ENCODE assay signal across 17 cellular contexts in the genomic region with DNA sequence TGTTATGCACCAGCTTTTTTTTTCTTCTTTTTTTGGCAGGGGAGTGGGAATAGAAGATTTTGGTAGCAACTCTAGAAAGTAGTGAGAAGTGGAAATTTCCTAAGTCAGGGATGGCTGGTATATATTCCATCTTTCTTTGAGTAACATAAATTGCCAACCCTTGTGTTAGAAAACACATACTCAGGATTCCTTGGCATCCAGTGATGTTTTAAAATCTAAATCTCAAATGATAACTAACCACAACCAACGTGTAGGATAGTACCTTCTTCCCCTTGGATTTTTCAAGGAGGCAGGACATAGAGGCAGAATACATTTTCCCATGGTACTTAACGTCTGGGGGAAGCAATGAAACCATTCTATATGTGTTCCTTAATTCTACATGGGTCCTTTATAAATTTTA.
"Had no signal": no experiment of that assay in that cellular context is flagged by ENCODE, and none has a peak within 500 bp of the region (broad histone marks: within the 10 kb centered on the region; RNA-seq: fewer than 3 reads in every experiment).

No MANE protein-coding gene starts in this region.

- ATAC-seq: activated CD8-positive, alpha-beta memory T cell treated with anti-CD3 and anti-CD28 coated beads, Interleukin-2, amount 10 ng/mL, durations not matched to agents 7 days and 5 days; activated naive CD4-positive, alpha-beta T cell treated with anti-CD3 and anti-CD28 coated beads, Interleukin-2, amount 50 U/mL, for 72 hours; activated naive CD8-positive, alpha-beta T cell treated with anti-CD3 and anti-CD28 coated beads, Interleukin-2, amount 50 U/mL, for 24 hours; PC-3; T-cell had no signal

- DNase-seq: activated B cell treated with CpG ODN at 0.5 μM for 24 hours; activated CD4-positive, alpha-beta T cell treated with anti-CD3 and anti-CD28 coated beads for 1 hour; activated CD4-positive, alpha-beta T cell treated with anti-CD3 and anti-CD28 coated beads, Interleukin-2, amount 10 ng/mL, durations not matched to agents 24 days and 14 days; activated CD4-positive, alpha-beta T cell treated with anti-CD3 and anti-CD28 coated beads, Interleukin-2, amount 50 U/mL, for 48 hours; activated CD8-positive, alpha-beta memory T cell treated with anti-CD3 and anti-CD28 coated beads, Interleukin-2, amount 10 ng/mL, durations not matched to agents 7 days and 5 days; activated effector memory CD4-positive, alpha-beta T cell treated with anti-CD3 and anti-CD28 coated beads, Interleukin-2, amount 50 U/mL, for 16 hours; activated naive CD4-positive, alpha-beta T cell treated with Interleukin-2 at 50 U/mL for 16 hours; activated naive CD8-positive, alpha-beta T cell treated with anti-CD3 and anti-CD28 coated beads, Interleukin-2, amount 50 U/mL, for 24 hours; activated T-cell treated with anti-CD3 and anti-CD28 coated beads, Interleukin-2, amount 50 U/mL, for 24 hours; MM.1S; NCI-H2081; NCI-H748 treated with DMSO at 0.1 percent for 48 hours; PC-3; SHP77 treated with DMSO at 0.1 percent for 48 hours; T-cell; T-helper 2 cell had no signal
